In genomic region chr2:166373539-166373938, GRCh38 we compare ENCODE assay signal across 20 cellular contexts. TPM values are rescaled to one million over a fixed set of nuclear protein-coding genes. Genes with fewer than 3 reads are reported as not detected.
"Had no signal": no experiment of that assay in that cellular context is flagged by ENCODE, and none has a peak within 500 bp of the region (broad histone marks: within the 10 kb centered on the region; RNA-seq: fewer than 3 reads in every experiment).

No MANE protein-coding gene starts in this region.

- H3K36me3 Mint-ChIP-seq: activated CD4-positive, alpha-beta memory T cell treated with anti-CD3 and anti-CD28 coated beads for 36 hours; activated naive CD4-positive, alpha-beta T cell treated with anti-CD3 and anti-CD28 coated beads, Interleukin-2, amount 50 U/mL, for 72 hours; mesothelial cell of epicardium; natural killer cell treated with Interleukin-12 subunit alpha and Interleukin-12 subunit beta and Interleukin-15 and Interleukin-18, amount 100 ng/mL, for 72 hours had no signal

- H3K9me3 Mint-ChIP-seq: activated CD4-positive, alpha-beta memory T cell treated with anti-CD3 and anti-CD28 coated beads for 36 hours; activated naive CD4-positive, alpha-beta T cell treated with anti-CD3 and anti-CD28 coated beads, Interleukin-2, amount 50 U/mL, for 72 hours; activated T-helper 1 cell treated with anti-CD3 and anti-CD28 coated beads, Interleukin-12 subunit alpha, Interleukin-12 subunit beta, Interleukin-2, Interleukin-4 antibody, amounts not matched to agents 30 ng/mL and 10 ng/mL and 1 ng/mL, durations not matched to agents 14 hours and 24 hours and 36 hours; mesothelial cell of epicardium; natural killer cell treated with Interleukin-12 subunit alpha and Interleukin-12 subunit beta and Interleukin-15 and Interleukin-18, amount 100 ng/mL, for 72 hours had no signal

- H3K4me3 Mint-ChIP-seq: activated CD4-positive, alpha-beta memory T cell treated with anti-CD3 and anti-CD28 coated beads for 36 hours; activated CD4-positive, alpha-beta T cell treated with anti-CD3 and anti-CD28 coated beads for 36 hours; activated T-helper 1 cell treated with anti-CD3 and anti-CD28 coated beads, Interleukin-12 subunit alpha, Interleukin-12 subunit beta, Interleukin-2, Interleukin-4 antibody, amounts not matched to agents 30 ng/mL and 10 ng/mL and 1 ng/mL, durations not matched to agents 14 hours and 24 hours and 36 hours; effector memory CD8-positive, alpha-beta T cell; mesothelial cell of epicardium; natural killer cell treated with Interleukin-12 subunit alpha and Interleukin-12 subunit beta and Interleukin-15 and Interleukin-18, amount 100 ng/mL, for 72 hours; T-helper 17 cell had no signal

- H3K4me3 ChIP-seq: adrenal gland, skin epidermis, tibial artery had no signal

- H3K27ac ChIP-seq: adrenal gland, skin epidermis, tibial artery, WERI-Rb-1 had no signal

- H3K27ac Mint-ChIP-seq: activated CD4-positive, alpha-beta memory T cell treated with anti-CD3 and anti-CD28 coated beads for 36 hours; activated CD4-positive, alpha-beta T cell treated with anti-CD3 and anti-CD28 coated beads for 36 hours; activated naive CD4-positive, alpha-beta T cell treated with anti-CD3 and anti-CD28 coated beads, Interleukin-2, amount 50 U/mL, for 72 hours; activated T-helper 1 cell treated with anti-CD3 and anti-CD28 coated beads, Interleukin-12 subunit alpha, Interleukin-12 subunit beta, Interleukin-2, Interleukin-4 antibody, amounts not matched to agents 30 ng/mL and 10 ng/mL and 1 ng/mL, durations not matched to agents 14 hours and 24 hours and 36 hours; effector memory CD8-positive, alpha-beta T cell; mesothelial cell of epicardium; natural killer cell treated with Interleukin-12 subunit alpha and Interleukin-12 subunit beta and Interleukin-15 and Interleukin-18, amount 100 ng/mL, for 72 hours; progenitor cell of endocrine pancreas; T-helper 17 cell had no signal

- ATAC-seq: activated naive CD4-positive, alpha-beta T cell treated with anti-CD3 and anti-CD28 coated beads, Interleukin-2, amount 50 U/mL, for 72 hours; effector memory CD8-positive, alpha-beta T cell; left lobe of liver; natural killer cell treated with Interleukin-12 subunit alpha and Interleukin-12 subunit beta and Interleukin-15 and Interleukin-18, amount 100 ng/mL, for 72 hours; stimulated activated naive CD8-positive, alpha-beta T cell treated with anti-CD3 and anti-CD28 coated beads, Interleukin-15, Interleukin-2, amounts not matched to agents 100 U/mL and 50 U/mL, for 24 hours; T-helper 17 cell had no signal

- H3K9me3 ChIP-seq: adrenal gland, tibial artery had no signal

- DNase-seq: activated CD4-positive, alpha-beta memory T cell treated with anti-CD3 and anti-CD28 coated beads for 36 hours; activated gamma-delta T cell treated with Interleukin-2 at 50 U/mL for 16 hours; activated T-cell treated with anti-CD3 and anti-CD28 coated beads for 4 hours; dermis blood vessel endothelial cell; effector memory CD8-positive, alpha-beta T cell; kidney; T-helper 17 cell; tibial artery; WERI-Rb-1 had no signal

- H3K27me3 ChIP-seq: tibial artery had no signal

- H3K36me3 ChIP-seq: adrenal gland, tibial artery, WERI-Rb-1 had no signal

- FAIRE-seq: urothelium cell line had no signal

RNA-seq across cellular contexts. Expression of gene SCN9A, which starts 2.2 kb away (rescaled TPM):
- total RNA-seq: activated CD4-positive, alpha-beta memory T cell treated with anti-CD3 and anti-CD28 coated beads for 36 hours had no signal
